Comparison of ENCODE assay signal across 15 cellular contexts in genomic region chr14:95326987-95327386, GRCh38. TPM values are rescaled to one million over a fixed set of nuclear protein-coding genes. Genes with fewer than 3 reads are reported as not detected.
DNase-seq lines count a peak whose midpoint lies in the region; ATAC-seq and TF ChIP-seq lines count a peak whose summit lies in the region.
"Had no signal": no experiment of that assay in that cellular context is flagged by ENCODE, and none has a peak within 500 bp of the region (broad histone marks: within the 10 kb centered on the region; RNA-seq: fewer than 3 reads in every experiment).

No MANE protein-coding gene starts in this region.

- H3K4me3 ChIP-seq in GM12865 (ENCODE audit: low read depth, low read length) (no peak overlapping the region; the same call in 1 of the 2 replicates), SK-N-SH (ENCODE audit: low read depth in 2 of 2, low read length in 1 of 2) (no peak overlapping the region)
- H3K4me3 ChIP-seq: adrenal gland had no signal

- H3K79me2 ChIP-seq in SK-N-SH (ENCODE audit: insufficient read depth) = no peaks in the 10 kb centered on the region

- WGBS in SK-N-SH (ENCODE audit: low lambda C conversion rate) = 84% methylated on average over 3 of the region's 3 CpGs

- POLR2A ChIA-PET in SK-N-SH (lab: Yijun Ruan, JAX) = no interaction called here

- H3K9ac ChIP-seq in SK-N-SH = no peak overlapping the region

- H3K36me3 ChIP-seq in SK-N-SH (replicated peaks in 1 of 2; ENCODE audit: control insufficient read depth in 1 of 2, insufficient read depth in 2 of 2, low read length in 1 of 2) = no peaks in the 10 kb centered on the region
- H3K36me3 ChIP-seq: adrenal gland had no signal

- H3K4me1 ChIP-seq in foreskin keratinocyte = peaks cover 16% of the 10 kb centered on the region
- peaks cover 0 to 12% of the 10 kb centered on the region in 2 experiments; a peak in 1 of 4 replicates for H3K4me1 ChIP-seq in SK-N-SH (ENCODE audit: control insufficient read depth in 1 of 2, insufficient read depth in 2 of 2, low read depth in 1 of 2, low read length in 1 of 2)
- H3K4me1 ChIP-seq: adrenal gland had no signal

- no peaks in the 10 kb centered on the region for H4K20me1 ChIP-seq in SK-N-SH (ENCODE audit: insufficient read depth)

- H2AFZ ChIP-seq in SK-N-SH (ENCODE audit: low read depth) = no peak overlapping the region

- ATAC-seq in GM21447 (IDR thresholded peaks at IDR 0.05; ENCODE audit: unreplicated experiment) (peak; percentile 28), HG03354 (IDR thresholded peaks at IDR 0.05; ENCODE audit: poor library complexity, severe bottlenecking, unreplicated experiment) (peak; percentile 36), foreskin keratinocyte (peak; percentile 20), GM21390 (IDR thresholded peaks at IDR 0.05; ENCODE audit: unreplicated experiment) (no peak)
- ATAC-seq: activated T-cell treated with anti-CD3 and anti-CD28 coated beads, Interleukin-2, amount 50 U/mL, for 4 hours had no signal

- no peak overlapping the region for H3K4me2 ChIP-seq in SK-N-SH

- no peak for TF ChIP-seq RAD21 in SK-N-SH (IDR thresholded peaks at IDR 0.05; ENCODE audit: low read length)

- TF ChIP-seq CTCF in GM12865 (IDR thresholded peaks at IDR 0.05; ENCODE audit: insufficient read depth, low read depth, low read length, missing control alignments) (no peak), foreskin keratinocyte (conservative IDR thresholded peaks at IDR 0.05) (no peak), SK-N-SH (IDR thresholded peaks at IDR 0.05) (no peak)

- CTCF ChIA-PET in SK-N-SH (lab: Yijun Ruan, JAX) = no interaction called here

- H3K9me3 ChIP-seq in SK-N-SH = no peaks in the 10 kb centered on the region
- H3K9me3 ChIP-seq: adrenal gland had no signal

- H3K27me3 ChIP-seq in foreskin keratinocyte (no peaks in the 10 kb centered on the region), SK-N-SH (ENCODE audit: insufficient read depth) (no peaks in the 10 kb centered on the region; the same call in 1 of the 2 replicates)
- H3K27me3 ChIP-seq: adrenal gland had no signal

- no peaks in the 10 kb centered on the region for H3F3A ChIP-seq in SK-N-SH (replicated peaks; ENCODE audit: insufficient read depth)

- TF ChIP-seq EP300 in SK-N-SH (IDR thresholded peaks at IDR 0.05; ENCODE audit: borderline replicate concordance in 1 of 2, low read depth in 1 of 2, low read length in 1 of 2) = no peak

- H3K27ac ChIP-seq in foreskin keratinocyte (no peak overlapping the region), SK-N-SH (ENCODE audit: low read depth in 2 of 2, low read length in 1 of 2) (no peak overlapping the region)
- H3K27ac ChIP-seq: adrenal gland had no signal

- peak; percentile 72 for DNase-seq in GM12865 (ENCODE audit: low read depth)
- peak in 1 of 2 donors; percentile 51 for DNase-seq in foreskin keratinocyte
- DNase-seq in NCI-H1092 (lab: John Stamatoyannopoulos, UW) = no peak
- no peak for DNase-seq in SK-N-SH
- no peak for DNase-seq in OCI-M1 (lab: John Stamatoyannopoulos, UW)
- DNase-seq: activated CD4-positive, alpha-beta T cell treated with anti-CD3 and anti-CD28 coated beads, Interleukin-2, amount 10 ng/mL, durations not matched to agents 24 days and 14 days; activated T-cell treated with anti-CD3 and anti-CD28 coated beads, Interleukin-2, amount 50 U/mL, for 4 hours; adrenal gland; NCI-H2107; NCI-H82; Right ventricle myocardium superior; T-helper 9 cell had no signal

- no peaks in the 10 kb centered on the region for H3K9me2 ChIP-seq in SK-N-SH

TF ChIP-seq in SK-N-SH, 30 proteins besides CTCF, POLR2A, EP300 and RAD21:
- TF ChIP-seq USF1 (IDR thresholded peaks at IDR 0.05; ENCODE audit: borderline replicate concordance, low read depth) (no peak), MAX (IDR thresholded peaks at IDR 0.05; ENCODE audit: low read depth) (no peak), NFIC (IDR thresholded peaks at IDR 0.05; ENCODE audit: borderline replicate concordance) (no peak), SIN3A (IDR thresholded peaks at IDR 0.05; ENCODE audit: borderline replicate concordance, low read depth, low read length) (no peak), FOXJ3 (CRISPR knock-in tag; IDR thresholded peaks at IDR 0.05) (no peak), MEF2A (IDR thresholded peaks at IDR 0.05; ENCODE audit: borderline replicate concordance, low read depth) (no peak), RCOR1 (IDR thresholded peaks at IDR 0.05; ENCODE audit: low read length) (no peak), IRF3 (IDR thresholded peaks at IDR 0.05; ENCODE audit: low read depth, low read length) (no peak), PBX3 (IDR thresholded peaks at IDR 0.05) (no peak), TEAD4 (IDR thresholded peaks at IDR 0.05; ENCODE audit: borderline replicate concordance, insufficient read depth) (no peak), POLR2AphosphoS5 (IDR thresholded peaks at IDR 0.05; ENCODE audit: low read depth, low read length) (no peak), ELF1 (IDR thresholded peaks at IDR 0.05) (no peak)
- TF ChIP-seq, protein P1, sequence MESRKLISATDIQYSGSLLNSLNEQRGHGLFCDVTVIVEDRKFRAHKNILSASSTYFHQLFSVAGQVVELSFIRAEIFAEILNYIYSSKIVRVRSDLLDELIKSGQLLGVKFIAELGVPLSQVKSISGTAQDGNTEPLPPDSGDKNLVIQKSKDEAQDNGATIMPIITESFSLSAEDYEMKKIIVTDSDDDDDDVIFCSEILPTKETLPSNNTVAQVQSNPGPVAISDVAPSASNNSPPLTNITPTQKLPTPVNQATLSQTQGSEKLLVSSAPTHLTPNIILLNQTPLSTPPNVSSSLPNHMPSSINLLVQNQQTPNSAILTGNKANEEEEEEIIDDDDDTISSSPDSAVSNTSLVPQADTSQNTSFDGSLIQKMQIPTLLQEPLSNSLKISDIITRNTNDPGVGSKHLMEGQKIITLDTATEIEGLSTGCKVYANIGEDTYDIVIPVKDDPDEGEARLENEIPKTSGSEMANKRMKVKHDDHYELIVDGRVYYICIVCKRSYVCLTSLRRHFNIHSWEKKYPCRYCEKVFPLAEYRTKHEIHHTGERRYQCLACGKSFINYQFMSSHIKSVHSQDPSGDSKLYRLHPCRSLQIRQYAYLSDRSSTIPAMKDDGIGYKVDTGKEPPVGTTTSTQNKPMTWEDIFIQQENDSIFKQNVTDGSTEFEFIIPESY (IDR thresholded peaks at IDR 0.05; ENCODE audit: borderline replicate concordance, low read depth) = no peak
- TF ChIP-seq, protein P2, sequence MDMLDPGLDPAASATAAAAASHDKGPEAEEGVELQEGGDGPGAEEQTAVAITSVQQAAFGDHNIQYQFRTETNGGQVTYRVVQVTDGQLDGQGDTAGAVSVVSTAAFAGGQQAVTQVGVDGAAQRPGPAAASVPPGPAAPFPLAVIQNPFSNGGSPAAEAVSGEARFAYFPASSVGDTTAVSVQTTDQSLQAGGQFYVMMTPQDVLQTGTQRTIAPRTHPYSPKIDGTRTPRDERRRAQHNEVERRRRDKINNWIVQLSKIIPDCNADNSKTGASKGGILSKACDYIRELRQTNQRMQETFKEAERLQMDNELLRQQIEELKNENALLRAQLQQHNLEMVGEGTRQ (IDR thresholded peaks at IDR 0.05; ENCODE audit: borderline replicate concordance, low read depth, low read length) = no peak

RNA-seq across cellular contexts. Expression of gene CLMN, which starts 7.3 kb away (rescaled TPM):
- total RNA-seq in foreskin keratinocyte = 4.7 and 5.7 TPM in 2 replicates
- polyA plus RNA-seq in foreskin keratinocyte (1.9 and 3.2 TPM in 2 replicates), SK-N-SH (2012; rRNA removed) (1.4 TPM in 2 replicates)
- polyA plus RNA-seq in SK-N-SH (2012; cell fraction: cytosol; rRNA removed) = 1.3 TPM in 2 replicates
- polyA plus RNA-seq in SK-N-SH (2012; cell fraction: nucleus; rRNA removed) = 5.6 and 5.8 TPM in 2 replicates
